ENCODE assay signal across 9 cellular contexts in the genomic region with DNA sequence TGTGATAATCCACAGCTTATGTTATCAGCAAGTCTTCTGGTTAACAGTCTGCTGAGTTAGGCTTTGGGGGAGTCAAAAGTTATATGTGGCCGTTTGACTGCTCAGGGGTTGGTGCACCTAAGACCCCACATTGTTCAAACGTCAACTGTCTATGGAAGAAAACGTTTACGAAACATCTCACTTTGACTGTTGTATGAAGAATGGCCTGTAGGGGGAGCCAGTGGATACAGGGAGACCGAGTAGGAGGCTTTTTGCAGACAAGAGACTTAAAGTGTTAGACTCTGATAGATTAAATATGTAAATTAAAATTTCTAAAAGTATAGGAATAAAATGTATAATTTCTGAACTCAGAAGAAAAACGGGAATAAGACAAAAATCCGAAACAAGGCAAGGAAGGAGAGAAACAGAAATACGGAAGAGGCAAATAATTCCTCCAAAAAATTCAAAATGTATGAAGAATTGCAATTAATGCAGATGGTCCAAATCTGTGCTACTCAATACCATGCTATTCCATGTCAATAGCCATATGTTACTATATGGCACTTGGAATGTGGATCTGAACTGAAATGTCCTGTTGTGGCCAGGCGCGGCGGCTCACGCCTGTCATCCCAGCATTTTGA. TPM values are rescaled to one million over a fixed set of nuclear protein-coding genes. Genes with fewer than 3 reads are reported as not detected.
DNase-seq lines count a peak whose midpoint lies in the region; ATAC-seq, FAIRE-seq and TF ChIP-seq lines count a peak whose summit lies in the region.
"Had no signal": no experiment of that assay in that cellular context is flagged by ENCODE, and none has a peak within 500 bp of the region (broad histone marks: within the 10 kb centered on the region; RNA-seq: fewer than 3 reads in every experiment).

No MANE protein-coding gene starts in this region.

- H3K4me1 ChIP-seq in uterus = no peaks in the 10 kb centered on the region

- peak; percentile 96 for FAIRE-seq in G401.6 (lab: Jason Lieb, UNC)

- intact Hi-C loops in uterus (cut with DNase I; ENCODE audit: low total_unique reads) = no loop called here

- H3K4me3 ChIP-seq in MG63 (no peak overlapping the region), uterus (no peak overlapping the region)

- no peak for ATAC-seq in GM18868 (IDR thresholded peaks at IDR 0.05; ENCODE audit: unreplicated experiment)

- peak; percentile 19 for DNase-seq in MG63
- DNase-seq in SK-N-DZ (ENCODE audit: low spot score) = peak; percentile 41
- DNase-seq in activated naive CD4-positive, alpha-beta T cell treated with Interleukin-2 at 50 U/mL for 16 hours = peak; percentile 74
- peak; percentile 74 for DNase-seq in glomerular visceral epithelial cell (ENCODE audit: extremely low spot score)
- peak; percentile 91 for DNase-seq in pons (ENCODE audit: low spot score)
- DNase-seq in uterus = peak; percentile 39 to 71

- TF ChIP-seq CTCF in uterus (IDR thresholded peaks at IDR 0.05) = peak; percentile 69 to 85 (median 77)

- H3K36me3 ChIP-seq in MG63 (no peaks in the 10 kb centered on the region), uterus (no peaks in the 10 kb centered on the region)

- H3K27me3 ChIP-seq in MG63 = no peaks in the 10 kb centered on the region
- no peaks in the 10 kb centered on the region for H3K27me3 ChIP-seq in uterus

- no peaks in the 10 kb centered on the region for H3K9me3 ChIP-seq in MG63
- no peaks in the 10 kb centered on the region for H3K9me3 ChIP-seq in uterus

- no peak for TF ChIP-seq POLR2A in uterus (IDR thresholded peaks at IDR 0.05)

- H3K27ac ChIP-seq in uterus = no peak overlapping the region
- H3K27ac ChIP-seq: epithelial cell of prostate had no signal

RNA-seq across cellular contexts. Expression of gene TNFSF14, which starts 37.8 kb away (rescaled TPM):
- not detected in 2 replicates for total RNA-seq in MG63 (2014; rRNA removed; shearing (Covaris generic); ENCODE audit: low replicate concordance)
- polyA plus RNA-seq in SK-N-DZ (2014; cell fraction: cytosol; rRNA removed) = not detected in 2 replicates
- not detected in 2 replicates for polyA plus RNA-seq in SK-N-DZ (2014; cell fraction: nucleus; rRNA removed)
- 1 to 10 TPM in 1 of 4 donors, under 1 TPM in 2, not detected in 1; 0.28 to 3.1 (median 0.59) TPM for total RNA-seq in uterus

RNA-seq across cellular contexts. Expression of gene CD70, which starts 41.2 kb away (rescaled TPM):
- total RNA-seq in MG63 (2014; rRNA removed; shearing (Covaris generic); ENCODE audit: low replicate concordance) = 17.2 and 32.7 TPM in 2 replicates
- polyA plus RNA-seq in SK-N-DZ (2014; cell fraction: cytosol; rRNA removed) = not detected in 2 replicates
- polyA plus RNA-seq in SK-N-DZ (2014; cell fraction: nucleus; rRNA removed) = not detected in 2 replicates
- total RNA-seq in uterus = 1 to 10 TPM in 1 of 4 donors, not detected in 3; 1.2 TPM

Comparison
In these comparisons a context has a peak if more than half of its experiments do, and no peak if none do; other contexts are left out.
1. DNase-seq: peak in every context shown above with its lines; median percentile 91 in pons; 74 in activated naive CD4-positive, alpha-beta T cell treated with Interleukin-2 at 50 U/mL for 16 hours; 74 in glomerular visceral epithelial cell; 55 in uterus; 41 in SK-N-DZ; 19 in MG63.